ENCODE assay signal across 7 cellular contexts in genomic region chr4:23429497-23429896, GRCh38.
"Had no signal": no experiment of that assay in that cellular context is flagged by ENCODE, and none has a peak within 500 bp of the region (broad histone marks: within the 10 kb centered on the region; RNA-seq: fewer than 3 reads in every experiment).

No MANE protein-coding gene starts in this region.

- DNase-seq: IMR-90, KBM-7, KG1 had no signal

- H3K4me2 ChIP-seq: KMS-11 had no signal

- H3K27ac ChIP-seq: HL-60, KMS-11 had no signal

- FAIRE-seq: HepG2, HTR-8/SVneo had no signal

- H3K9ac ChIP-seq: KMS-11 had no signal

- ATAC-seq: HepG2 had no signal
